ENCODE assay signal across 16 cellular contexts in genomic region chr10:101006593-101007098, GRCh38. TPM values are rescaled to one million over a fixed set of nuclear protein-coding genes. Genes with fewer than 3 reads are reported as not detected.
DNase-seq lines count a peak whose midpoint lies in the region; ATAC-seq and TF ChIP-seq lines count a peak whose summit lies in the region.
"Had no signal": no experiment of that assay in that cellular context is flagged by ENCODE, and none has a peak within 500 bp of the region (broad histone marks: within the 10 kb centered on the region; RNA-seq: fewer than 3 reads in every experiment).

No MANE protein-coding gene starts in this region.

- H2AK9ac ChIP-seq in IMR-90 (replicated peaks; ENCODE audit: low read depth, low read length, poor library complexity) = peak overlapping the region; percentile 39

- peak overlapping the region; percentile 56; the same call in 1 of the 2 replicates for H4K91ac ChIP-seq in IMR-90 (ENCODE audit: insufficient read depth, low read depth, low read length)

- DNase-seq in IMR-90 = peak; percentile 32
- no peak for DNase-seq in esophagus squamous epithelium (lab: John Stamatoyannopoulos, UW)
- no peak for DNase-seq in immature natural killer cell
- DNase-seq in GM03348 (ENCODE audit: low spot score) = no peak
- no peak for DNase-seq in pons (ENCODE audit: low spot score)
- DNase-seq: activated CD4-positive, alpha-beta T cell treated with anti-CD3 and anti-CD28 coated beads for 48 hours; activated T-cell treated with anti-CD3 and anti-CD28 coated beads for 4 hours; H7; MV-4-11; NK-92 treated with Interleukin-12 subunit alpha and Interleukin-12 subunit beta, amount 100 ng/mL, for 24 hours; stimulated activated CD4-positive, alpha-beta T cell treated with anti-CD3 and anti-CD28 coated beads, Interleukin-2, amount 100 ng/mL, for 24 hours had no signal

- peak overlapping the region; percentile 65; the same call in 1 of the 2 replicates for H3K23ac ChIP-seq in IMR-90 (ENCODE audit: low read depth, low read length)

- H3K36me3 ChIP-seq in BLaER1 = peaks cover 56% of the 10 kb centered on the region
- peaks cover 47% of the 10 kb centered on the region for H3K36me3 ChIP-seq in IMR-90 (ENCODE audit: control insufficient read depth, insufficient read depth, low read length)
- H3K36me3 ChIP-seq in esophagus squamous epithelium = peaks cover 10 to 53% (median 34%) of the 10 kb centered on the region in 3 donors
- H3K36me3 ChIP-seq in rectal smooth muscle tissue (ENCODE audit: control insufficient read depth, insufficient read depth, low read length) = peaks cover 19% of the 10 kb centered on the region

- peak overlapping the region; percentile 70; the same call in 1 of the 2 replicates for H2BK120ac ChIP-seq in IMR-90 (ENCODE audit: low read depth, low read length)

- H3K27ac Mint-ChIP-seq in immature natural killer cell = no peak overlapping the region
- H3K27ac Mint-ChIP-seq: activated naive CD4-positive, alpha-beta T cell treated with anti-CD3 and anti-CD28 coated beads, Interleukin-2, amount 50 U/mL, for 24 hours had no signal

- peaks cover 14% of the 10 kb centered on the region for H3K9me1 ChIP-seq in IMR-90 (ENCODE audit: insufficient read depth, low read length)

- H2AK5ac ChIP-seq in IMR-90 (ENCODE audit: low read depth, low read length) = no peak overlapping the region; the same call in 1 of the 2 replicates

- POLR2A ChIA-PET in IMR-90 (lab: Charles Lee; ENCODE audit: unreplicated experiment) = no interaction called here

- H2BK15ac ChIP-seq in IMR-90 (ENCODE audit: low read depth, low read length) = no peak overlapping the region

- H3K4me3 ChIP-seq in BLaER1 (no peak overlapping the region), IMR-90 (ENCODE audit: insufficient read depth, low read depth, low read length) (no peak overlapping the region), esophagus squamous epithelium (no peak overlapping the region), rectal smooth muscle tissue (ENCODE audit: low read length) (no peak overlapping the region)
- H3K4me3 ChIP-seq: upper lobe of left lung had no signal

- no peak overlapping the region for H2AFZ ChIP-seq in IMR-90 (replicated peaks; ENCODE audit: low read length, poor library complexity)

- 79% methylated on average over 33 of the region's 33 CpGs; no CpG with 5 or more reads in 1 of the 2 experiments for WGBS in IMR-90 (ENCODE audit: extremely low coverage in 2 of 2, insufficient read length in 1 of 2), 2 experiments
- 83 to 91% methylated on average over 14 to 19 of the region's 33 CpGs for WGBS in esophagus squamous epithelium, 2 donors

- H3K4me1 ChIP-seq in BLaER1 (peaks cover 40% of the 10 kb centered on the region), IMR-90 (ENCODE audit: control insufficient read depth, insufficient read depth, low read length) (peaks cover 31% of the 10 kb centered on the region), esophagus squamous epithelium (peaks cover 7 to 54% (median 11%) of the 10 kb centered on the region in 3 donors), rectal smooth muscle tissue (ENCODE audit: control insufficient read depth, insufficient read depth, low read length) (peaks cover 20% of the 10 kb centered on the region)

- no peak for TF ChIP-seq POLR2A in IMR-90 (IDR thresholded peaks at IDR 0.05; ENCODE audit: low read depth, low read length)
- no peak for TF ChIP-seq POLR2A in esophagus squamous epithelium (IDR thresholded peaks at IDR 0.05)

- no peaks in the 10 kb centered on the region for H3K9me3 Mint-ChIP-seq in immature natural killer cell
- H3K9me3 Mint-ChIP-seq: activated naive CD4-positive, alpha-beta T cell treated with anti-CD3 and anti-CD28 coated beads, Interleukin-2, amount 50 U/mL, for 24 hours had no signal

- H3K79me1 ChIP-seq in IMR-90 (ENCODE audit: low read depth in 1 of 2, low read length in 2 of 2) = peaks cover 21 to 69% of the 10 kb centered on the region in 2 experiments; a peak in 3 of 4 replicates

- intact Hi-C loops in IMR-90 (cut with micrococcal nuclease) (no loop called here), esophagus squamous epithelium (cut with DNase I) (no loop called here)

- H3K9ac ChIP-seq in BLaER1 (peak overlapping the region; percentile 60), IMR-90 (ENCODE audit: low read depth, low read length) (no peak overlapping the region), rectal smooth muscle tissue (ENCODE audit: low read length) (no peak overlapping the region)

- H4K8ac ChIP-seq in IMR-90 (ENCODE audit: low read depth in 2 of 2, low read length in 2 of 2) = peak overlapping the region in 1 of 2 experiments; percentile 63; a peak in 1 of 4 replicates

- peak overlapping the region; percentile 67 for H2BK5ac ChIP-seq in IMR-90 (ENCODE audit: low read depth, low read length, poor library complexity, severe bottlenecking)

- peaks cover 0 to 2% (median 0%) of the 10 kb centered on the region in 3 donors for H3K27me3 Mint-ChIP-seq in immature natural killer cell (ENCODE audit: low read depth in 3 of 3)
- H3K27me3 Mint-ChIP-seq: activated naive CD4-positive, alpha-beta T cell treated with anti-CD3 and anti-CD28 coated beads, Interleukin-2, amount 50 U/mL, for 24 hours had no signal

- BruUV-seq in IMR-90 (replicated peaks; lab: Mats Ljungman, UMichigan) = no TSS peak

- in situ Hi-C loops in IMR-90 (cut with MboI; ENCODE audit: low sequenced_read_pairs) = no loop called here

- dilution Hi-C loops in IMR-90 (cut with HindIII; ENCODE audit: low sequenced_read_pairs, unreplicated experiment) = no loop called here

- no peaks in the 10 kb centered on the region for H3K36me3 Mint-ChIP-seq in immature natural killer cell
- H3K36me3 Mint-ChIP-seq: activated naive CD4-positive, alpha-beta T cell treated with anti-CD3 and anti-CD28 coated beads, Interleukin-2, amount 50 U/mL, for 24 hours had no signal

- H3K56ac ChIP-seq in IMR-90 (ENCODE audit: extremely low read depth, insufficient read depth, low read length) = no peak overlapping the region

- no peak overlapping the region for H4K5ac ChIP-seq in IMR-90 (ENCODE audit: low read depth, low read length)

- H3K4me2 ChIP-seq in BLaER1 (peak overlapping the region; percentile 39), IMR-90 (ENCODE audit: low read depth, low read length) (no peak overlapping the region)

- no peak for TF ChIP-seq RAD21 in IMR-90 (IDR thresholded peaks at IDR 0.05; ENCODE audit: low read length)

- H3K4ac ChIP-seq in IMR-90 (ENCODE audit: low read depth, low read length) = peak overlapping the region; percentile 63; the same call in 1 of the 2 replicates

- H2BK20ac ChIP-seq in IMR-90 (ENCODE audit: low read depth, low read length) = no peak overlapping the region

- H4K20me1 ChIP-seq in BLaER1 (peaks cover 64% of the 10 kb centered on the region), IMR-90 (ENCODE audit: insufficient read depth, low read length) (peaks cover 59% of the 10 kb centered on the region)

- no peak overlapping the region for H3K14ac ChIP-seq in IMR-90 (replicated peaks; ENCODE audit: low read depth, low read length)

- H3K4me3 Mint-ChIP-seq in immature natural killer cell = no peak overlapping the region
- H3K4me3 Mint-ChIP-seq: activated naive CD4-positive, alpha-beta T cell treated with anti-CD3 and anti-CD28 coated beads, Interleukin-2, amount 50 U/mL, for 24 hours had no signal

- H3K27ac ChIP-seq in BLaER1 (peak overlapping the region; percentile 58; the same call in 1 of the 2 replicates), IMR-90 (ENCODE audit: insufficient read depth, low read length) (peak overlapping the region; percentile 81; the same call in 1 of the 2 replicates), esophagus squamous epithelium (peak overlapping the region in 3 of 4 donors; percentile 28 to 53 (median 43)), rectal smooth muscle tissue (ENCODE audit: low read depth, low read length) (peak overlapping the region; percentile 27)
- H3K27ac ChIP-seq: C4-2B had no signal

- TF ChIP-seq CTCF in IMR-90 (conservative IDR thresholded peaks at IDR 0.05; ENCODE audit: low read depth, low read length) (no peak), esophagus squamous epithelium (IDR thresholded peaks at IDR 0.05) (no peak)

- no peaks in the 10 kb centered on the region for H3K9me3 ChIP-seq in BLaER1
- H3K9me3 ChIP-seq in IMR-90 (ENCODE audit: control insufficient read depth, insufficient read depth, low read length) = no peaks in the 10 kb centered on the region
- H3K9me3 ChIP-seq in esophagus squamous epithelium = no peaks in the 10 kb centered on the region
- H3K9me3 ChIP-seq: upper lobe of left lung had no signal

- H3K27me3 ChIP-seq in BLaER1 = no peaks in the 10 kb centered on the region
- H3K27me3 ChIP-seq in IMR-90 (ENCODE audit: control insufficient read depth, insufficient read depth, low read length) = no peaks in the 10 kb centered on the region
- no peaks in the 10 kb centered on the region for H3K27me3 ChIP-seq in esophagus squamous epithelium
- no peaks in the 10 kb centered on the region for H3K27me3 ChIP-seq in rectal smooth muscle tissue (ENCODE audit: control insufficient read depth, insufficient read depth, low read length)
- H3K27me3 ChIP-seq: upper lobe of left lung had no signal

- no peaks in the 10 kb centered on the region for H3K4me1 Mint-ChIP-seq in immature natural killer cell
- H3K4me1 Mint-ChIP-seq: activated naive CD4-positive, alpha-beta T cell treated with anti-CD3 and anti-CD28 coated beads, Interleukin-2, amount 50 U/mL, for 24 hours had no signal

- CTCF ChIA-PET in IMR-90 (lab: Yijun Ruan, JAX) = interaction anchor here (1.3 to 1.5 kb wide), 3 partner anchors 8 to 13 kb away, joined by 3 to 5 read pairs (median 4); no protein-coding TSS in a partner anchor

- ATAC-seq in IMR-90 (ENCODE audit: low read depth) = no peak

- H3K18ac ChIP-seq in IMR-90 (ENCODE audit: low read depth, low read length) = no peak overlapping the region

RNA-seq across cellular contexts. Expression of gene LZTS2, which starts 7.0 kb away (rescaled TPM):
- total RNA-seq in IMR-90 (2012; rRNA removed) = 17.8 and 19.2 TPM in 2 replicates
- polyA plus RNA-seq in IMR-90 (2012; rRNA removed) = 101 and 108 TPM in 2 replicates
- 62.9 and 107 TPM in 2 replicates for polyA plus RNA-seq in IMR-90 (2012; cell fraction: cytosol; rRNA removed)
- 135 and 272 TPM in 2 replicates for polyA plus RNA-seq in IMR-90 (2012; cell fraction: nucleus; rRNA removed; ENCODE audit: low replicate concordance)
- total RNA-seq in esophagus squamous epithelium = 10 to 100 TPM; 26.7 to 55.2 (median 41.4) TPM
- 10 to 100 TPM in 1 of 3 donors, 1 to 10 TPM in 2; 5.8 to 13.1 (median 7.1) TPM for polyA plus RNA-seq in immature natural killer cell

RNA-seq across cellular contexts. Expression of gene TWNK, which starts 19.3 kb away (rescaled TPM):
- total RNA-seq in IMR-90 (2012; rRNA removed) (8.8 and 8.9 TPM in 2 replicates), esophagus squamous epithelium (10 to 100 TPM in 1 of 4 donors, 1 to 10 TPM in 3; 5.0 to 13.9 (median 6.5) TPM)
- polyA plus RNA-seq in IMR-90 (2012; rRNA removed) (7.5 and 7.7 TPM in 2 replicates), immature natural killer cell (1 to 10 TPM in 1 of 3 donors, under 1 TPM in 1, not detected in 1; 0.76 to 5.7 TPM)
- polyA plus RNA-seq in IMR-90 (2012; cell fraction: cytosol; rRNA removed) = 3.0 and 6.6 TPM in 2 replicates
- polyA plus RNA-seq in IMR-90 (2012; cell fraction: nucleus; rRNA removed; ENCODE audit: low replicate concordance) = 2.6 and 5.5 TPM in 2 replicates

RNA-seq across cellular contexts. Expression of gene MRPL43, which starts 19.3 kb away (rescaled TPM):
- 56.4 and 61.3 TPM in 2 replicates for total RNA-seq in IMR-90 (2012; rRNA removed)
- polyA plus RNA-seq in IMR-90 (2012; rRNA removed) = 142 and 184 TPM in 2 replicates
- polyA plus RNA-seq in IMR-90 (2012; cell fraction: cytosol; rRNA removed) = 193 and 243 TPM in 2 replicates
- 68.3 and 147 TPM in 2 replicates for polyA plus RNA-seq in IMR-90 (2012; cell fraction: nucleus; rRNA removed; ENCODE audit: low replicate concordance)
- total RNA-seq in esophagus squamous epithelium = 10 to 100 TPM; 52.7 to 71.9 (median 60.7) TPM
- 100 to 1,000 TPM; 117 to 163 (median 129) TPM for polyA plus RNA-seq in immature natural killer cell

RNA-seq across cellular contexts. Expression of gene PDZD7, which starts 24.3 kb away (rescaled TPM):
- total RNA-seq in IMR-90 (2012; rRNA removed) (0.83 and 0.90 TPM in 2 replicates), esophagus squamous epithelium (under 1 TPM in 3 of 4 donors, not detected in 1; 0.19 to 0.29 (median 0.26) TPM)
- polyA plus RNA-seq in IMR-90 (2012; rRNA removed) (1.5 and 1.8 TPM in 2 replicates), immature natural killer cell (1 to 10 TPM in 1 of 3 donors, under 1 TPM in 1, not detected in 1; 0.28 to 1.1 TPM)
- 0.97 and 2.0 TPM in 2 replicates for polyA plus RNA-seq in IMR-90 (2012; cell fraction: cytosol; rRNA removed)
- polyA plus RNA-seq in IMR-90 (2012; cell fraction: nucleus; rRNA removed; ENCODE audit: low replicate concordance) = 6.5 and 8.7 TPM in 2 replicates

RNA-seq across cellular contexts. Expression of gene SFXN3, which starts 24.4 kb away (rescaled TPM):
- total RNA-seq in IMR-90 (2012; rRNA removed) (53.3 and 64.7 TPM in 2 replicates), esophagus squamous epithelium (10 to 100 TPM in 2 of 4 donors, 1 to 10 TPM in 2; 3.9 to 30.7 (median 9.4) TPM)
- polyA plus RNA-seq in IMR-90 (2012; rRNA removed) (67.6 and 77.2 TPM in 2 replicates), immature natural killer cell (10 to 100 TPM; 18.2 to 23.0 (median 22.0) TPM)
- polyA plus RNA-seq in IMR-90 (2012; cell fraction: cytosol; rRNA removed) = 36.7 and 46.7 TPM in 2 replicates
- 417 and 427 TPM in 2 replicates for polyA plus RNA-seq in IMR-90 (2012; cell fraction: nucleus; rRNA removed; ENCODE audit: low replicate concordance)

Comparison
In these comparisons a context has a peak if more than half of its experiments do, and no peak if none do; other contexts are left out.
1. H3K27ac ChIP-seq: peak in every context shown above with its lines; median percentile 81 in IMR-90; 58 in BLaER1; 43 in esophagus squamous epithelium; 27 in rectal smooth muscle tissue.